ENCODE assay signal across 6 cellular contexts in the genomic region with DNA sequence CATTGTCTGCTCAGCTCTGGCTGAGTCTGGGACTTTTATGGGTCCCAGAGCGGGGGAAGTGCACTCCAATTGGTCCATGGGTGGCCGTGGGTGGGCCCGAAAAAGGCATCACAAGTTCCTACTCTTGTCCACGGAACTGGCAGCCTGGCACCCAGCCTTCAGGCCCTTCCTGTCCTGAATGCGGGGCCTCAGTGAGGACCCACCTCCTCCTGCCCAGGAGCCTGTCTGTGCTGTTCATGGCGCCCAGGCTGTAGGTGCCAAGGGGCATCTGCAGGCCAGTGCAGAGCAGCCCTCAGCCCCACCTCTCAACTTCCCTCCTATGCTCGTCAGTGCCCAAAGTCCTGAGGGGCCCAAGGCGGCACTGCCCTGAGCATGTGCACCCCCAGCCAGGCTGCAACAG.
"Had no signal": no experiment of that assay in that cellular context is flagged by ENCODE, and none has a peak within 500 bp of the region (broad histone marks: within the 10 kb centered on the region; RNA-seq: fewer than 3 reads in every experiment).

No MANE protein-coding gene starts in this region.

- H3K4me3 Mint-ChIP-seq: HFFc6, IgD-negative memory B cell had no signal

- DNase-seq: GM23248, GOT3, HFFc6 had no signal

- H3K27me3 Mint-ChIP-seq: IgD-negative memory B cell had no signal

- H3K27ac Mint-ChIP-seq: HFFc6, IgD-negative memory B cell had no signal

- H3K36me3 Mint-ChIP-seq: IgD-negative memory B cell had no signal

- H3K4me1 Mint-ChIP-seq: IgD-negative memory B cell had no signal

- ATAC-seq: HCT116, HepG2 had no signal
